ENCODE assay signal across 1 cellular context in the genomic region with DNA sequence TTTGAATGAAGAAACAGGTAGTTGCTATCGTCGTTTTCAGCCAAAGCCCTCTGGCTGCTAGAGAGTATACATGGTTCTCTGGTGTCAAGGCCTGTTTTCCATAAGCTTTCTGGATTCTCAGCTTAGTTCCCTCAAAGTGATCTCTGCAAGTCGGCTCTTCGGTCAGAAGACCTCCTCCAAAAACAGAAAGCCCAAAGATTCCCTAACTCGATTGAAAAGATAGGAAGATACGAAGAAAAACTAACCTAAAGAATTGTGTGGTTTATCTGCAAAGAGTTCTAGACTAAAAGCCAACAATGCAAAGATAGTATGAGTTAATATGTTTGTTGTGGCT.
TF ChIP-seq lines count a peak whose summit lies in the region.

No MANE protein-coding gene starts in this region.

TF ChIP-seq in WTC11, 78 proteins besides CTCF, POLR2A, EP300 and RAD21 (continued from another document):
- TF ChIP-seq, protein P1, sequence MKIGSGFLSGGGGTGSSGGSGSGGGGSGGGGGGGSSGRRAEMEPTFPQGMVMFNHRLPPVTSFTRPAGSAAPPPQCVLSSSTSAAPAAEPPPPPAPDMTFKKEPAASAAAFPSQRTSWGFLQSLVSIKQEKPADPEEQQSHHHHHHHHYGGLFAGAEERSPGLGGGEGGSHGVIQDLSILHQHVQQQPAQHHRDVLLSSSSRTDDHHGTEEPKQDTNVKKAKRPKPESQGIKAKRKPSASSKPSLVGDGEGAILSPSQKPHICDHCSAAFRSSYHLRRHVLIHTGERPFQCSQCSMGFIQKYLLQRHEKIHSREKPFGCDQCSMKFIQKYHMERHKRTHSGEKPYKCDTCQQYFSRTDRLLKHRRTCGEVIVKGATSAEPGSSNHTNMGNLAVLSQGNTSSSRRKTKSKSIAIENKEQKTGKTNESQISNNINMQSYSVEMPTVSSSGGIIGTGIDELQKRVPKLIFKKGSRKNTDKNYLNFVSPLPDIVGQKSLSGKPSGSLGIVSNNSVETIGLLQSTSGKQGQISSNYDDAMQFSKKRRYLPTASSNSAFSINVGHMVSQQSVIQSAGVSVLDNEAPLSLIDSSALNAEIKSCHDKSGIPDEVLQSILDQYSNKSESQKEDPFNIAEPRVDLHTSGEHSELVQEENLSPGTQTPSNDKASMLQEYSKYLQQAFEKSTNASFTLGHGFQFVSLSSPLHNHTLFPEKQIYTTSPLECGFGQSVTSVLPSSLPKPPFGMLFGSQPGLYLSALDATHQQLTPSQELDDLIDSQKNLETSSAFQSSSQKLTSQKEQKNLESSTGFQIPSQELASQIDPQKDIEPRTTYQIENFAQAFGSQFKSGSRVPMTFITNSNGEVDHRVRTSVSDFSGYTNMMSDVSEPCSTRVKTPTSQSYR (CRISPR knock-in tag; IDR thresholded peaks at IDR 0.05), result no peak
- TF ChIP-seq FOXP1 (CRISPR knock-in tag; IDR thresholded peaks at IDR 0.05; ENCODE audit: borderline replicate concordance) (no peak), ZNF219 (CRISPR knock-in tag; IDR thresholded peaks at IDR 0.05; ENCODE audit: borderline replicate concordance) (no peak), OVOL2 (CRISPR knock-in tag; IDR thresholded peaks at IDR 0.05; ENCODE audit: borderline replicate concordance) (no peak)
TF ChIP-seq in WTC11: peak in this region for 0.
